39 cellular contexts compared by ENCODE assay signal in the genomic region with DNA sequence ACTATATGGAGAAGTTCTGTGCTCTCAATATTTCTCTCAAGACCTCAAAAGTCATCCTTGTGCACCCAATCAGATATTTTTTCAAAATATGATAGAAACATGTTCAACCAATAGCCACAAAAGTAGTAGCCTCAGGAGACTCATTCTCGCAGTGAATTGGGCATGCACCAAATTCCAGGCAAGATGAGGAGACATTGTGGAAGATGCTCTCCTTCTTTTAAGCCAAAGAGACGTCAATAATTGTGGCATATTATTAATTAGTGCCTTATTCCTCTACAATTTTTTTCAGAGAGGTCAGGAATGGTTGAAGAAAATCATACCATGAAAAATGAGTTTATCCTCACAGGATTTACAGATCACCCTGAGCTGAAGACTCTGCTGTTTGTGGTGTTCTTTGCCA. TPM values are rescaled to one million over a fixed set of nuclear protein-coding genes. Genes with fewer than 3 reads are reported as not detected.
"Had no signal": no experiment of that assay in that cellular context is flagged by ENCODE, and none has a peak within 500 bp of the region (broad histone marks: within the 10 kb centered on the region; RNA-seq: fewer than 3 reads in every experiment).

OR5K2 (plus strand) TSS at position 301 of the 400 bp plus-strand sequence; CDS start at position 301, 0 bp downstream.

- H3K27ac ChIP-seq: KMS-11 had no signal

- H3K9ac ChIP-seq: KMS-11 had no signal

- H3K9me3 ChIP-seq: MG63 had no signal

- H3K4me2 ChIP-seq: KMS-11 had no signal

- H3K27me3 ChIP-seq: MG63 had no signal

- DNase-seq: Karpas-422, Kasumi-1, MG63, MM.1S, MV-4-11, NCI-H1048, NCI-H1092 treated with DMSO at 0.1 percent for 48 hours, NCI-H1105, NCI-H1105 treated with DMSO at 0.1 percent for 48 hours, NCI-H1417, NCI-H1417 treated with DMSO at 0.1 percent for 48 hours, NCI-H1436, NCI-H1436 treated with DMSO at 0.1 percent for 48 hours, NCI-H146, NCI-H1694, NCI-H1694 treated with DMSO at 0.1 percent for 48 hours, NCI-H187, NCI-H187 treated with DMSO at 0.1 percent for 48 hours, NCI-H1930, NCI-H2029, NCI-H2029 treated with DMSO at 0.1 percent for 48 hours, NCI-H2081, NCI-H2081 treated with DMSO at 0.1 percent for 48 hours, NCI-H2107, NCI-H2171, NCI-H2171 treated with DMSO at 0.1 percent for 48 hours, NCI-H2227 treated with DMSO at 0.1 percent for 48 hours, NCI-H226, NCI-H345, NCI-H446, NCI-H446 treated with DMSO at 0.1 percent for 48 hours, NCI-H510A, NCI-H510A treated with DMSO at 0.1 percent for 48 hours, NCI-H524 had no signal

- H3K36me3 ChIP-seq: MG63 had no signal

- H3K4me3 ChIP-seq: MG63 had no signal

RNA-seq across cellular contexts. Expression of gene OR5K2, which starts in this region (rescaled TPM):
- total RNA-seq: LHCN-M2, M059J, MCF 10A, NCI-H460 had no signal
